In the genomic region with DNA sequence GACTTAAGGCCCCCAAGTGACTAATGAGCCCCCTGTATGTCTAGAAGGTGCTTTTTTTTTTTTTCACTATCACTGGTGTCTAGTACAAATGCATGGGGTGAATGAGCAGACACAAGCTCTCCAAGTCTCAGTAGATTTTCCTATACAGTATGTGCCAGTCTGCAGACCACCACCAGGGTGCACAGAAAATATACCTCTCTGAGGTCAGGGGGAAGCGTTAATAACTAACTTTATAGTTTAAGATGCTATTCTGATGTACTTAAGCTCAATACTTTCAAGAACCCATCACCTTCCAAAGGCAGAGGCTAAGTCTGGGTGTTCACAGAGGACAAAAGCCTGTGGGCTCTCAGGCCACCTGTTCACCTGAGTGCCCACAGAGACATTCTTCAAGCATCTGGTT, we compare ENCODE assay signal across 26 cellular contexts.
"Had no signal": no experiment of that assay in that cellular context is flagged by ENCODE, and none has a peak within 500 bp of the region (broad histone marks: within the 10 kb centered on the region; RNA-seq: fewer than 3 reads in every experiment).

No MANE protein-coding gene starts in this region.

- DNase-seq: activated CD4-positive, alpha-beta memory T cell treated with anti-CD3 and anti-CD28 coated beads, Interleukin-2, amount 10 ng/mL, durations not matched to agents 7 days and 5 days; activated CD4-positive, alpha-beta T cell treated with anti-CD3 and anti-CD28 coated beads for 1 hour; activated CD4-positive, alpha-beta T cell treated with anti-CD3 and anti-CD28 coated beads, Interleukin-2, amount 10 ng/mL, durations not matched to agents 7 days and 5 days; activated gamma-delta T cell treated with Interleukin-2 at 50 U/mL for 16 hours; activated naive CD4-positive, alpha-beta T cell treated with anti-CD3 and anti-CD28 coated beads, Interleukin-2, amount 50 U/mL, for 16 hours; activated T-cell treated with anti-CD3 and anti-CD28 coated beads, Interleukin-2, amount 50 U/mL, for 4 hours; amygdala; central memory CD4-positive, alpha-beta T cell; foreskin keratinocyte; left lung; lower lobe of right lung; mucosa of descending colon; stimulated activated CD4-positive, alpha-beta T cell treated with anti-CD3 and anti-CD28 coated beads, Interleukin-12 subunit alpha, Interleukin-12 subunit beta, amount 100 ng/mL, for 4 hours; stimulated activated CD4-positive, alpha-beta T cell treated with anti-CD3 and anti-CD28 coated beads, Interleukin-4, amount 100 ng/mL, for 24 hours; stimulated activated naive CD8-positive, alpha-beta T cell treated with anti-CD3 and anti-CD28 coated beads, Interleukin-15, amount 100 ng/mL, for 72 hours; substantia nigra; T-helper 2 cell; upper lobe of left lung had no signal

- H3K36me3 Mint-ChIP-seq: natural killer cell treated with Interleukin-12 subunit alpha and Interleukin-12 subunit beta and Interleukin-15 and Interleukin-18, amount 100 ng/mL, for 72 hours; stimulated activated memory B cell treated with anti-CD40 and anti-IgM and Interleukin-4, amounts not matched to agents 10 μg/mL and 1 μg/mL and 100 μg/mL, for 72 hours; WTC11 had no signal

- H3K4me1 Mint-ChIP-seq: activated CD4-positive, alpha-beta memory T cell treated with anti-CD3 and anti-CD28 coated beads, Interleukin-2, amount 10 ng/mL, durations not matched to agents 7 days and 5 days; activated CD4-positive, alpha-beta T cell treated with anti-CD3 and anti-CD28 coated beads, Interleukin-2, amount 10 ng/mL, durations not matched to agents 7 days and 5 days; activated T-helper 17 cell treated with anti-CD3 and anti-CD28 coated beads, Interleukin-2, amount 50 U/mL, for 72 hours; stimulated activated memory B cell treated with anti-CD40 and anti-IgM and Interleukin-4, amounts not matched to agents 10 μg/mL and 1 μg/mL and 100 μg/mL, for 72 hours; stimulated activated naive CD8-positive, alpha-beta T cell treated with anti-CD3 and anti-CD28 coated beads, Interleukin-15, amount 100 ng/mL, for 72 hours had no signal

- H3K36me3 ChIP-seq: breast epithelium, esophagus muscularis mucosa, left lung, lower lobe of right lung, neutrophil, upper lobe of left lung had no signal

- H3K4me3 Mint-ChIP-seq: activated CD4-positive, alpha-beta memory T cell treated with anti-CD3 and anti-CD28 coated beads, Interleukin-2, amount 10 ng/mL, durations not matched to agents 7 days and 5 days; activated CD4-positive, alpha-beta T cell treated with anti-CD3 and anti-CD28 coated beads, Interleukin-2, amount 10 ng/mL, durations not matched to agents 7 days and 5 days; activated T-cell treated with anti-CD3 and anti-CD28 coated beads, Interleukin-2, amount 50 U/mL, for 4 hours; activated T-helper 17 cell treated with anti-CD3 and anti-CD28 coated beads, Interleukin-2, amount 50 U/mL, for 72 hours; natural killer cell treated with Interleukin-12 subunit alpha and Interleukin-12 subunit beta and Interleukin-15 and Interleukin-18, amount 100 ng/mL, for 72 hours; stimulated activated memory B cell treated with anti-CD40 and anti-IgM and Interleukin-4, amounts not matched to agents 10 μg/mL and 1 μg/mL and 100 μg/mL, for 72 hours; stimulated activated naive CD8-positive, alpha-beta T cell treated with anti-CD3 and anti-CD28 coated beads, Interleukin-15, amount 100 ng/mL, for 72 hours; WTC11 had no signal

- H3K4me3 ChIP-seq: breast epithelium, esophagus muscularis mucosa, left lung, lower lobe of right lung, mucosa of descending colon, skin epidermis, upper lobe of left lung had no signal

- H3K27ac Mint-ChIP-seq: activated CD4-positive, alpha-beta memory T cell treated with anti-CD3 and anti-CD28 coated beads, Interleukin-2, amount 10 ng/mL, durations not matched to agents 7 days and 5 days; activated CD4-positive, alpha-beta T cell treated with anti-CD3 and anti-CD28 coated beads, Interleukin-2, amount 10 ng/mL, durations not matched to agents 7 days and 5 days; activated T-helper 17 cell treated with anti-CD3 and anti-CD28 coated beads, Interleukin-2, amount 50 U/mL, for 72 hours; natural killer cell treated with Interleukin-12 subunit alpha and Interleukin-12 subunit beta and Interleukin-15 and Interleukin-18, amount 100 ng/mL, for 72 hours; stimulated activated memory B cell treated with anti-CD40 and anti-IgM and Interleukin-4, amounts not matched to agents 10 μg/mL and 1 μg/mL and 100 μg/mL, for 72 hours; stimulated activated naive CD8-positive, alpha-beta T cell treated with anti-CD3 and anti-CD28 coated beads, Interleukin-15, amount 100 ng/mL, for 72 hours; WTC11 had no signal

- H3K27me3 Mint-ChIP-seq: activated CD4-positive, alpha-beta memory T cell treated with anti-CD3 and anti-CD28 coated beads, Interleukin-2, amount 10 ng/mL, durations not matched to agents 7 days and 5 days; activated CD4-positive, alpha-beta T cell treated with anti-CD3 and anti-CD28 coated beads, Interleukin-2, amount 10 ng/mL, durations not matched to agents 7 days and 5 days; activated T-helper 17 cell treated with anti-CD3 and anti-CD28 coated beads, Interleukin-2, amount 50 U/mL, for 72 hours; stimulated activated memory B cell treated with anti-CD40 and anti-IgM and Interleukin-4, amounts not matched to agents 10 μg/mL and 1 μg/mL and 100 μg/mL, for 72 hours; stimulated activated naive CD8-positive, alpha-beta T cell treated with anti-CD3 and anti-CD28 coated beads, Interleukin-15, amount 100 ng/mL, for 72 hours had no signal

- H3K9me3 ChIP-seq: esophagus muscularis mucosa, left lung, lower lobe of right lung, mucosa of descending colon, neutrophil had no signal

- H3K4me1 ChIP-seq: breast epithelium, left lung, lower lobe of right lung, upper lobe of left lung had no signal

- H3K9me3 Mint-ChIP-seq: activated CD4-positive, alpha-beta memory T cell treated with anti-CD3 and anti-CD28 coated beads, Interleukin-2, amount 10 ng/mL, durations not matched to agents 7 days and 5 days; activated CD4-positive, alpha-beta T cell treated with anti-CD3 and anti-CD28 coated beads, Interleukin-2, amount 10 ng/mL, durations not matched to agents 7 days and 5 days; activated T-cell treated with anti-CD3 and anti-CD28 coated beads, Interleukin-2, amount 50 U/mL, for 4 hours; activated T-helper 17 cell treated with anti-CD3 and anti-CD28 coated beads, Interleukin-2, amount 50 U/mL, for 72 hours; natural killer cell treated with Interleukin-12 subunit alpha and Interleukin-12 subunit beta and Interleukin-15 and Interleukin-18, amount 100 ng/mL, for 72 hours; stimulated activated memory B cell treated with anti-CD40 and anti-IgM and Interleukin-4, amounts not matched to agents 10 μg/mL and 1 μg/mL and 100 μg/mL, for 72 hours; stimulated activated naive CD8-positive, alpha-beta T cell treated with anti-CD3 and anti-CD28 coated beads, Interleukin-15, amount 100 ng/mL, for 72 hours had no signal

- H3K27me3 ChIP-seq: breast epithelium, esophagus muscularis mucosa, foreskin keratinocyte, left lung, neutrophil, upper lobe of left lung had no signal

- H3K27ac ChIP-seq: foreskin keratinocyte, left lung, lower lobe of right lung, neutrophil, upper lobe of left lung had no signal
